ENCODE assay signal across 1 cellular context in genomic region chr4:151100517-151100916, GRCh38.
TF ChIP-seq lines count a peak whose summit lies in the region.

No MANE protein-coding gene starts in this region.

TF ChIP-seq in SK-N-SH, 30 proteins besides CTCF, POLR2A, EP300 and RAD21 (continued from another document):
- TF ChIP-seq IRF3 (IDR thresholded peaks at IDR 0.05; ENCODE audit: low read depth, low read length) = no peak
- TF ChIP-seq FOXJ3 (CRISPR knock-in tag; IDR thresholded peaks at IDR 0.05) = no peak
- TF ChIP-seq EZH2phosphoT487 (IDR thresholded peaks at IDR 0.05; ENCODE audit: borderline replicate concordance, low read depth) = no peak
- no peak for TF ChIP-seq TAF1 (IDR thresholded peaks at IDR 0.05; ENCODE audit: borderline replicate concordance, low read depth, low read length)
- no peak for TF ChIP-seq MEF2A (IDR thresholded peaks at IDR 0.05; ENCODE audit: borderline replicate concordance, low read depth)
- TF ChIP-seq PBX3 (IDR thresholded peaks at IDR 0.05) = no peak
